ENCODE assay signal across 1 cellular context in the genomic region with DNA sequence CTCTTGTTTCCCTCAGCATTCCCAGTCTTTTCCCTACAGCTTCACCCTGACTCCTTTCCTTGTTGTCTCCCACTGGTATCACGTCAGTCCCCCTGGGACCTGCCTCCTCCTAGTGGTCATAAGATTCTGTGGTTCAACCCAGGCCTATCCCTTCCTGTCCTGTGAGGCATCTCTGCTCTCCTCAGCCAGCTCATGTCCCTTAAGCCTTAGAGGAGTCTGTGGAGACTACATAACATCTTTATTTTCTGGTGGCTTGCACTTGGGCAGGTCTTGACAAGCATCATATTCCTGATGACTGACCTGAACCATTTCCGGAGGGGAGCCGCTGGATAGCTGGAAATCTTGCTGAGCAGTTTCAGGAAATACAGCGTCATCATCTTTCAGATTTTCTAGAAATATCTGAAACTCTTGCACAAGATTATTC.
TF ChIP-seq lines count a peak whose summit lies in the region.

No MANE protein-coding gene starts in this region.

TF ChIP-seq in H1, 55 proteins besides CTCF, POLR2A, EP300 and RAD21:
- TF ChIP-seq CBX8 (IDR thresholded peaks at IDR 0.05; ENCODE audit: borderline replicate concordance, low read depth, low read length) (no peak), SP2 (IDR thresholded peaks at IDR 0.05; ENCODE audit: low read length) (no peak), KDM4A (IDR thresholded peaks at IDR 0.05; ENCODE audit: low read depth, low read length, severe bottlenecking) (no peak), SIRT6 (IDR thresholded peaks at IDR 0.05; ENCODE audit: low read length) (no peak), KDM5A (IDR thresholded peaks at IDR 0.05; ENCODE audit: low read length) (no peak), NRF1 (IDR thresholded peaks at IDR 0.05; ENCODE audit: low read depth, low read length) (no peak), KDM1A (IDR thresholded peaks at IDR 0.05; ENCODE audit: borderline replicate concordance, low read length) (no peak), RNF2 (IDR thresholded peaks at IDR 0.05; ENCODE audit: borderline replicate concordance, low read depth, low read length, missing control alignments, poor library complexity, severe bottlenecking) (no peak), HDAC2 (IDR thresholded peaks at IDR 0.05; ENCODE audit: borderline replicate concordance in 1 of 2, low read depth in 2 of 2, low read length in 2 of 2) (no peak), SIN3A (conservative IDR thresholded peaks at IDR 0.05 in 1 of 2, IDR thresholded peaks at IDR 0.05 in 1 of 2; ENCODE audit: low read depth in 1 of 2, low read length in 2 of 2) (no peak), TEAD4 (IDR thresholded peaks at IDR 0.05; ENCODE audit: low read depth, low read length) (no peak), POLR2AphosphoS5 (IDR thresholded peaks at IDR 0.05; ENCODE audit: low read depth, low read length) (no peak)
- TF ChIP-seq, protein P1, sequence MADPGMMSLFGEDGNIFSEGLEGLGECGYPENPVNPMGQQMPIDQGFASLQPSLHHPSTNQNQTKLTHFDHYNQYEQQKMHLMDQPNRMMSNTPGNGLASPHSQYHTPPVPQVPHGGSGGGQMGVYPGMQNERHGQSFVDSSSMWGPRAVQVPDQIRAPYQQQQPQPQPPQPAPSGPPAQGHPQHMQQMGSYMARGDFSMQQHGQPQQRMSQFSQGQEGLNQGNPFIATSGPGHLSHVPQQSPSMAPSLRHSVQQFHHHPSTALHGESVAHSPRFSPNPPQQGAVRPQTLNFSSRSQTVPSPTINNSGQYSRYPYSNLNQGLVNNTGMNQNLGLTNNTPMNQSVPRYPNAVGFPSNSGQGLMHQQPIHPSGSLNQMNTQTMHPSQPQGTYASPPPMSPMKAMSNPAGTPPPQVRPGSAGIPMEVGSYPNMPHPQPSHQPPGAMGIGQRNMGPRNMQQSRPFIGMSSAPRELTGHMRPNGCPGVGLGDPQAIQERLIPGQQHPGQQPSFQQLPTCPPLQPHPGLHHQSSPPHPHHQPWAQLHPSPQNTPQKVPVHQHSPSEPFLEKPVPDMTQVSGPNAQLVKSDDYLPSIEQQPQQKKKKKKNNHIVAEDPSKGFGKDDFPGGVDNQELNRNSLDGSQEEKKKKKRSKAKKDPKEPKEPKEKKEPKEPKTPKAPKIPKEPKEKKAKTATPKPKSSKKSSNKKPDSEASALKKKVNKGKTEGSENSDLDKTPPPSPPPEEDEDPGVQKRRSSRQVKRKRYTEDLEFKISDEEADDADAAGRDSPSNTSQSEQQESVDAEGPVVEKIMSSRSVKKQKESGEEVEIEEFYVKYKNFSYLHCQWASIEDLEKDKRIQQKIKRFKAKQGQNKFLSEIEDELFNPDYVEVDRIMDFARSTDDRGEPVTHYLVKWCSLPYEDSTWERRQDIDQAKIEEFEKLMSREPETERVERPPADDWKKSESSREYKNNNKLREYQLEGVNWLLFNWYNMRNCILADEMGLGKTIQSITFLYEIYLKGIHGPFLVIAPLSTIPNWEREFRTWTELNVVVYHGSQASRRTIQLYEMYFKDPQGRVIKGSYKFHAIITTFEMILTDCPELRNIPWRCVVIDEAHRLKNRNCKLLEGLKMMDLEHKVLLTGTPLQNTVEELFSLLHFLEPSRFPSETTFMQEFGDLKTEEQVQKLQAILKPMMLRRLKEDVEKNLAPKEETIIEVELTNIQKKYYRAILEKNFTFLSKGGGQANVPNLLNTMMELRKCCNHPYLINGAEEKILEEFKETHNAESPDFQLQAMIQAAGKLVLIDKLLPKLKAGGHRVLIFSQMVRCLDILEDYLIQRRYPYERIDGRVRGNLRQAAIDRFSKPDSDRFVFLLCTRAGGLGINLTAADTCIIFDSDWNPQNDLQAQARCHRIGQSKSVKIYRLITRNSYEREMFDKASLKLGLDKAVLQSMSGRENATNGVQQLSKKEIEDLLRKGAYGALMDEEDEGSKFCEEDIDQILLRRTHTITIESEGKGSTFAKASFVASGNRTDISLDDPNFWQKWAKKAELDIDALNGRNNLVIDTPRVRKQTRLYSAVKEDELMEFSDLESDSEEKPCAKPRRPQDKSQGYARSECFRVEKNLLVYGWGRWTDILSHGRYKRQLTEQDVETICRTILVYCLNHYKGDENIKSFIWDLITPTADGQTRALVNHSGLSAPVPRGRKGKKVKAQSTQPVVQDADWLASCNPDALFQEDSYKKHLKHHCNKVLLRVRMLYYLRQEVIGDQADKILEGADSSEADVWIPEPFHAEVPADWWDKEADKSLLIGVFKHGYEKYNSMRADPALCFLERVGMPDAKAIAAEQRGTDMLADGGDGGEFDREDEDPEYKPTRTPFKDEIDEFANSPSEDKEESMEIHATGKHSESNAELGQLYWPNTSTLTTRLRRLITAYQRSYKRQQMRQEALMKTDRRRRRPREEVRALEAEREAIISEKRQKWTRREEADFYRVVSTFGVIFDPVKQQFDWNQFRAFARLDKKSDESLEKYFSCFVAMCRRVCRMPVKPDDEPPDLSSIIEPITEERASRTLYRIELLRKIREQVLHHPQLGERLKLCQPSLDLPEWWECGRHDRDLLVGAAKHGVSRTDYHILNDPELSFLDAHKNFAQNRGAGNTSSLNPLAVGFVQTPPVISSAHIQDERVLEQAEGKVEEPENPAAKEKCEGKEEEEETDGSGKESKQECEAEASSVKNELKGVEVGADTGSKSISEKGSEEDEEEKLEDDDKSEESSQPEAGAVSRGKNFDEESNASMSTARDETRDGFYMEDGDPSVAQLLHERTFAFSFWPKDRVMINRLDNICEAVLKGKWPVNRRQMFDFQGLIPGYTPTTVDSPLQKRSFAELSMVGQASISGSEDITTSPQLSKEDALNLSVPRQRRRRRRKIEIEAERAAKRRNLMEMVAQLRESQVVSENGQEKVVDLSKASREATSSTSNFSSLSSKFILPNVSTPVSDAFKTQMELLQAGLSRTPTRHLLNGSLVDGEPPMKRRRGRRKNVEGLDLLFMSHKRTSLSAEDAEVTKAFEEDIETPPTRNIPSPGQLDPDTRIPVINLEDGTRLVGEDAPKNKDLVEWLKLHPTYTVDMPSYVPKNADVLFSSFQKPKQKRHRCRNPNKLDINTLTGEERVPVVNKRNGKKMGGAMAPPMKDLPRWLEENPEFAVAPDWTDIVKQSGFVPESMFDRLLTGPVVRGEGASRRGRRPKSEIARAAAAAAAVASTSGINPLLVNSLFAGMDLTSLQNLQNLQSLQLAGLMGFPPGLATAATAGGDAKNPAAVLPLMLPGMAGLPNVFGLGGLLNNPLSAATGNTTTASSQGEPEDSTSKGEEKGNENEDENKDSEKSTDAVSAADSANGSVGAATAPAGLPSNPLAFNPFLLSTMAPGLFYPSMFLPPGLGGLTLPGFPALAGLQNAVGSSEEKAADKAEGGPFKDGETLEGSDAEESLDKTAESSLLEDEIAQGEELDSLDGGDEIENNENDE (IDR thresholded peaks at IDR 0.05; ENCODE audit: insufficient replicate concordance, low read length), result no peak
- TF ChIP-seq, protein P2, sequence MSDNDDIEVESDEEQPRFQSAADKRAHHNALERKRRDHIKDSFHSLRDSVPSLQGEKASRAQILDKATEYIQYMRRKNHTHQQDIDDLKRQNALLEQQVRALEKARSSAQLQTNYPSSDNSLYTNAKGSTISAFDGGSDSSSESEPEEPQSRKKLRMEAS (IDR thresholded peaks at IDR 0.05), result no peak
- TF ChIP-seq, protein P3, sequence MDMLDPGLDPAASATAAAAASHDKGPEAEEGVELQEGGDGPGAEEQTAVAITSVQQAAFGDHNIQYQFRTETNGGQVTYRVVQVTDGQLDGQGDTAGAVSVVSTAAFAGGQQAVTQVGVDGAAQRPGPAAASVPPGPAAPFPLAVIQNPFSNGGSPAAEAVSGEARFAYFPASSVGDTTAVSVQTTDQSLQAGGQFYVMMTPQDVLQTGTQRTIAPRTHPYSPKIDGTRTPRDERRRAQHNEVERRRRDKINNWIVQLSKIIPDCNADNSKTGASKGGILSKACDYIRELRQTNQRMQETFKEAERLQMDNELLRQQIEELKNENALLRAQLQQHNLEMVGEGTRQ (IDR thresholded peaks at IDR 0.05; ENCODE audit: low read length), result no peak
- TF ChIP-seq, protein P4, sequence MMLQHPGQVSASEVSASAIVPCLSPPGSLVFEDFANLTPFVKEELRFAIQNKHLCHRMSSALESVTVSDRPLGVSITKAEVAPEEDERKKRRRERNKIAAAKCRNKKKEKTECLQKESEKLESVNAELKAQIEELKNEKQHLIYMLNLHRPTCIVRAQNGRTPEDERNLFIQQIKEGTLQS (IDR thresholded peaks at IDR 0.05; ENCODE audit: insufficient read depth, low read depth, low read length), result no peak
